Comparison of ENCODE assay signal across 7 cellular contexts in the genomic region with DNA sequence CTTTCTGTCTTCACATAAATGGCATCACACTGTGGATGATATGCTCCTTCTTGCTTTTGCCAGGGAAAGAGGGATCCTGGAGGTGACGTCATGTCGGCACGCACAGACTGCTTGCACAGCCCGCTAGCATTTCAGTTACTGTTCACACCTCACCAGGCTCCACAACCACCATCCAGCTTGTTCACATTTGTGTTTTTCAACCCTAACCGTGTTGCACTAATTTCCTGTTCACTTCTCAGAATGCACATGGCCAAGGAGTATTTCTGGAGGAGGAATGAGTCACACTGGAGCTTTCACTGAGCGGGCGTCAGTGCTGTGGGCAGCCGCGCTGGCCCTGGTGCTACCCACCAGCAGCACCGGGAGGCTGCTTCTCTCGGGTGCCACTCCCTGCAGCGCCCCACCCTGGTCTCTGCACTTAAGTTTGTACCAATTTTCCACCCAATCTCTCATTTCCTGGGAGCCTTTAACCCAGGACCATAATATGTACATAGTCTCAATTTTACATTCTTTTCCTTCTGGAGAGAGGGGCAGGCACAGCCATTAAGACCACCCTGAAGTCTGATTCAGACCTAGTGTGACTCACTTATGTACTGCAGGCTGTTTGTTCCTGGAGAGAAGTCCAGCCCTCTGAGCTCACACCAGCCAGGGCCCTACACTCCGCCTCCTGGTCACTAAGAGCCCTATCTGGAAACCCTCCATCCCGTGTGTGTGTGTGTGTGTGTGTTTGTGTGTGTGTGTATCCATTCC.
DNase-seq lines count a peak whose midpoint lies in the region; ATAC-seq lines count a peak whose summit lies in the region.

No MANE protein-coding gene starts in this region.

- in situ Hi-C loops in KBM-7 (cut with MboI; ENCODE audit: low pct_unique_long_range_greater_than_20kb, low sequenced_read_pairs): no loop called here

- peak overlapping the region; percentile 97 for H3K27ac Mint-ChIP-seq in activated CD4-positive, alpha-beta T cell treated with anti-CD3 and anti-CD28 coated beads, Interleukin-2, amount 10 ng/mL, durations not matched to agents 24 days and 14 days
- peak overlapping the region; percentile 97 to 100 (median 98) for H3K27ac Mint-ChIP-seq in naive B cell

- peaks cover 99% of the 10 kb centered on the region for H3K4me1 Mint-ChIP-seq in activated CD4-positive, alpha-beta T cell treated with anti-CD3 and anti-CD28 coated beads, Interleukin-2, amount 10 ng/mL, durations not matched to agents 24 days and 14 days
- H3K4me1 Mint-ChIP-seq in naive B cell: peaks cover 58 to 80% (median 62%) of the 10 kb centered on the region in 3 donors

- DNase-seq in KBM-7 (peak; percentile 85), naive B cell (no peak), DMS 273 treated with DMSO at 0.1 percent for 48 hours (lab: John Stamatoyannopoulos, UW) (no peak)
- peak; percentile 91 for DNase-seq in activated CD4-positive, alpha-beta T cell treated with anti-CD3 and anti-CD28 coated beads, Interleukin-2, amount 10 ng/mL, durations not matched to agents 24 days and 14 days

- H3K27me3 ChIP-seq in duodenal mucosa (ENCODE audit: control insufficient read depth in 1 of 2, insufficient read depth in 2 of 2, low read length in 2 of 2) (no peaks in the 10 kb centered on the region), subcutaneous abdominal adipose tissue (ENCODE audit: control insufficient read depth in 5 of 5, insufficient read depth in 4 of 5, low read length in 5 of 5) (peaks cover 0 to 4% (median 0%) of the 10 kb centered on the region in 5 donors)

- peak overlapping the region; percentile 66 for H3K4me3 Mint-ChIP-seq in activated CD4-positive, alpha-beta T cell treated with anti-CD3 and anti-CD28 coated beads, Interleukin-2, amount 10 ng/mL, durations not matched to agents 24 days and 14 days
- H3K4me3 Mint-ChIP-seq in naive B cell: peak overlapping the region in 6 of 8 donors; percentile 38 to 89 (median 80)

- intact Hi-C loops in activated CD4-positive, alpha-beta T cell treated with anti-CD3 and anti-CD28 coated beads, Interleukin-2, amount 10 ng/mL, durations not matched to agents 24 days and 14 days (cut with micrococcal nuclease): loop anchor here (1.0 to 2.0 kb wide), 3 partner anchors 17 to 141 kb away; no protein-coding TSS in a partner anchor

- H3K27me3 Mint-ChIP-seq in activated CD4-positive, alpha-beta T cell treated with anti-CD3 and anti-CD28 coated beads, Interleukin-2, amount 10 ng/mL, durations not matched to agents 24 days and 14 days: no peaks in the 10 kb centered on the region
- H3K27me3 Mint-ChIP-seq in naive B cell: no peaks in the 10 kb centered on the region

- H3K9me3 ChIP-seq in duodenal mucosa (ENCODE audit: control insufficient read depth in 1 of 2, low read length in 2 of 2): no peaks in the 10 kb centered on the region
- H3K9me3 ChIP-seq in subcutaneous abdominal adipose tissue (ENCODE audit: control insufficient read depth in 5 of 5, low read length in 5 of 5): no peaks in the 10 kb centered on the region

- H3K4me3 ChIP-seq in duodenal mucosa (ENCODE audit: low read depth in 1 of 2, low read length in 2 of 2) (peak overlapping the region in 1 of 2 donors; percentile 19), subcutaneous abdominal adipose tissue (ENCODE audit: low read depth in 1 of 5, low read length in 5 of 5) (peak overlapping the region in 1 of 5 donors; percentile 24)

- peak overlapping the region; percentile 53 for H3K27ac ChIP-seq in duodenal mucosa (ENCODE audit: low read depth, low read length)
- H3K27ac ChIP-seq in subcutaneous abdominal adipose tissue (ENCODE audit: low read depth, low read length): peak overlapping the region; percentile 56

- H3K9me3 Mint-ChIP-seq in activated CD4-positive, alpha-beta T cell treated with anti-CD3 and anti-CD28 coated beads, Interleukin-2, amount 10 ng/mL, durations not matched to agents 24 days and 14 days: no peaks in the 10 kb centered on the region
- H3K9me3 Mint-ChIP-seq in naive B cell: peaks cover 0 to 8% (median 0%) of the 10 kb centered on the region in 7 donors

- H3K36me3 ChIP-seq in duodenal mucosa (ENCODE audit: control insufficient read depth in 1 of 2, insufficient read depth in 2 of 2, low read length in 2 of 2): peaks cover 0 to 20% of the 10 kb centered on the region in 2 donors
- H3K36me3 ChIP-seq in subcutaneous abdominal adipose tissue (ENCODE audit: control insufficient read depth in 5 of 5, insufficient read depth in 5 of 5, low read length in 5 of 5): peaks cover 0 to 4% (median 2%) of the 10 kb centered on the region in 5 donors

- ATAC-seq in GM19395 (IDR thresholded peaks at IDR 0.05; ENCODE audit: unreplicated experiment): peak; percentile 48
- ATAC-seq in naive B cell (ENCODE audit: low read depth in 2 of 2): no peak

- H3K36me3 Mint-ChIP-seq in activated CD4-positive, alpha-beta T cell treated with anti-CD3 and anti-CD28 coated beads, Interleukin-2, amount 10 ng/mL, durations not matched to agents 24 days and 14 days (ENCODE audit: low read depth): peaks cover 61% of the 10 kb centered on the region
- H3K36me3 Mint-ChIP-seq in naive B cell: peaks cover 0 to 30% of the 10 kb centered on the region in 2 donors

- H3K4me1 ChIP-seq in duodenal mucosa (ENCODE audit: control insufficient read depth in 1 of 2, insufficient read depth in 2 of 2, low read length in 2 of 2) (peaks cover 39 to 66% of the 10 kb centered on the region in 2 donors), subcutaneous abdominal adipose tissue (ENCODE audit: control insufficient read depth in 5 of 5, insufficient read depth in 5 of 5, low read length in 5 of 5) (peaks cover 8 to 69% (median 48%) of the 10 kb centered on the region in 5 donors)

- peak overlapping the region in 1 of 2 donors; percentile 10 for H3K9ac ChIP-seq in duodenal mucosa (ENCODE audit: low read depth in 1 of 2, low read length in 2 of 2)
- no peak overlapping the region for H3K9ac ChIP-seq in subcutaneous abdominal adipose tissue (ENCODE audit: low read length in 5 of 5)

Comparison
In these comparisons a context has a peak if more than half of its experiments do, and no peak if none do; other contexts are left out.
1. DNase-seq: peak in KBM-7 (single experiment) and activated CD4-positive, alpha-beta T cell treated with anti-CD3 and anti-CD28 coated beads, Interleukin-2, amount 10 ng/mL, durations not matched to agents 24 days and 14 days (single experiment); none in naive B cell (single experiment) and DMS 273 treated with DMSO at 0.1 percent for 48 hours (single experiment).